ENCODE assay signal across 11 cellular contexts in genomic region chr19:309206-309565, GRCh38. TPM values are rescaled to one million over a fixed set of nuclear protein-coding genes. Genes with fewer than 3 reads are reported as not detected.
"Had no signal": no experiment of that assay in that cellular context is flagged by ENCODE, and none has a peak within 500 bp of the region (broad histone marks: within the 10 kb centered on the region; RNA-seq: fewer than 3 reads in every experiment).

No MANE protein-coding gene starts in this region.

- DNase-seq: activated CD4-positive, alpha-beta T cell treated with anti-CD3 and anti-CD28 coated beads for 48 hours; activated CD8-positive, alpha-beta T cell treated with anti-CD3 and anti-CD28 coated beads for 36 hours; activated T-cell treated with anti-CD3 and anti-CD28 coated beads, Interleukin-2, amount 50 U/mL, for 48 hours; stimulated activated CD4-positive, alpha-beta T cell treated with anti-CD3 and anti-CD28 coated beads, Interleukin-2, amount 100 ng/mL, for 48 hours; T-helper 2 cell; tibial artery had no signal

- H3K4me3 Mint-ChIP-seq: activated CD8-positive, alpha-beta T cell treated with anti-CD3 and anti-CD28 coated beads for 36 hours; mesothelial cell of epicardium; stimulated activated memory B cell treated with anti-CD40 and anti-IgM and Interleukin-4, amounts not matched to agents 10 μg/mL and 1 μg/mL and 100 μg/mL, for 72 hours had no signal

- H3K4me1 Mint-ChIP-seq: mesothelial cell of epicardium; stimulated activated memory B cell treated with anti-CD40 and anti-IgM and Interleukin-4, amounts not matched to agents 10 μg/mL and 1 μg/mL and 100 μg/mL, for 72 hours had no signal

- H3K27me3 Mint-ChIP-seq: activated CD8-positive, alpha-beta T cell treated with anti-CD3 and anti-CD28 coated beads for 36 hours; stimulated activated memory B cell treated with anti-CD40 and anti-IgM and Interleukin-4, amounts not matched to agents 10 μg/mL and 1 μg/mL and 100 μg/mL, for 72 hours had no signal

- H3K4me3 ChIP-seq: hepatocyte had no signal

- ATAC-seq: activated CD8-positive, alpha-beta T cell treated with anti-CD3 and anti-CD28 coated beads for 36 hours had no signal

- H3K27ac ChIP-seq: hepatocyte, tibial artery, vagina had no signal

- H2AFZ ChIP-seq: hepatocyte had no signal

- H3K9me3 Mint-ChIP-seq: activated CD8-positive, alpha-beta T cell treated with anti-CD3 and anti-CD28 coated beads for 36 hours; mesothelial cell of epicardium; stimulated activated memory B cell treated with anti-CD40 and anti-IgM and Interleukin-4, amounts not matched to agents 10 μg/mL and 1 μg/mL and 100 μg/mL, for 72 hours had no signal

- H3K27ac Mint-ChIP-seq: activated CD8-positive, alpha-beta T cell treated with anti-CD3 and anti-CD28 coated beads for 36 hours; mesothelial cell of epicardium; stimulated activated memory B cell treated with anti-CD40 and anti-IgM and Interleukin-4, amounts not matched to agents 10 μg/mL and 1 μg/mL and 100 μg/mL, for 72 hours had no signal

- H3K27me3 ChIP-seq: hepatocyte, tibial artery, vagina had no signal

- H3K9me3 ChIP-seq: tibial artery, vagina had no signal

- H3K4me1 ChIP-seq: tibial artery, vagina had no signal

- H3K4me2 ChIP-seq: hepatocyte had no signal

RNA-seq across cellular contexts. Expression of gene PLPP2, which starts 18.0 kb away (rescaled TPM):
- total RNA-seq: myocyte had no signal
